ENCODE assay signal across 32 cellular contexts in the genomic region with DNA sequence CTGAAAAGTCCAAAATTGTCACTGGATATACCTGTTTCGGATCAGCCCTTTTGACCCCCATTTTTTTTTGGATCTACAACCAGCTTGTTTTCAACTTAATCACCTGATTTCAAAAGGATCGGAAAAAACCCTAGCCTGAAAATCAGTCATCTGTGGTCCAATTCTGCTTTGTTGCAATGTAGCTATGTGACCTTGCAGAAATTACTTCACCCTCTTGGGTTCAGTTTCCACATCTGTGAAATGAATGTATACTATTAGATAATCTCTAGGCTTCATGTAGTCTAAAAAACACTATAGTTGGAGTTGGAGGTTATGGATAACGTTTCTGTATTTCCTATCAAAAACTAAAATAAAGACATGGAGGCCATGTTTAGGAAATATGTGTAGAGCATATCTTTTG. TPM values are rescaled to one million over a fixed set of nuclear protein-coding genes. Genes with fewer than 3 reads are reported as not detected.
"Had no signal": no experiment of that assay in that cellular context is flagged by ENCODE, and none has a peak within 500 bp of the region (broad histone marks: within the 10 kb centered on the region; RNA-seq: fewer than 3 reads in every experiment).

No MANE protein-coding gene starts in this region.

- H3K9me3 ChIP-seq: Peyer's patch, SJSA1 had no signal

- H3K4me3 ChIP-seq: Peyer's patch, SJSA1 had no signal

- H3K27ac ChIP-seq: KMS-11, Peyer's patch, SJSA1, WERI-Rb-1 had no signal

- H3K4me1 ChIP-seq: Peyer's patch, SJSA1 had no signal

- H3K36me3 ChIP-seq: Peyer's patch, SJSA1, WERI-Rb-1 had no signal

- H3K27me3 ChIP-seq: Peyer's patch, SJSA1 had no signal

- DNase-seq: activated CD4-positive, alpha-beta memory T cell treated with anti-CD3 and anti-CD28 coated beads, Interleukin-2, amount 10 ng/mL, durations not matched to agents 7 days and 5 days; activated CD4-positive, alpha-beta T cell treated with anti-CD3 and anti-CD28 coated beads for 1 hour; activated CD4-positive, alpha-beta T cell treated with anti-CD3 and anti-CD28 coated beads for 48 hours; activated CD4-positive, CD25-positive, alpha-beta regulatory T cell; activated CD8-positive, alpha-beta memory T cell treated with anti-CD3 and anti-CD28 coated beads for 24 hours; activated CD8-positive, alpha-beta memory T cell treated with anti-CD3 and anti-CD28 coated beads, Interleukin-2, amount 10 ng/mL, durations not matched to agents 7 days and 5 days; activated CD8-positive, alpha-beta memory T cell treated with anti-CD3 and anti-CD28 coated beads, Interleukin-2, amount 50 U/mL, for 48 hours; activated effector memory CD4-positive, alpha-beta T cell treated with Interleukin-2 at 50 U/mL for 16 hours; activated naive CD4-positive, alpha-beta T cell treated with anti-CD3 and anti-CD28 coated beads, Interleukin-2, amount 10 ng/mL, durations not matched to agents 7 days and 5 days; activated naive CD8-positive, alpha-beta T cell treated with anti-CD3 and anti-CD28 coated beads, Interleukin-2, amount 50 U/mL, for 24 hours; activated T-cell treated with anti-CD3 and anti-CD28 coated beads, Interleukin-2, amount 50 U/mL, for 48 hours; anterior cingulate cortex; caudate nucleus; cerebellar nuclear complex; NCI-H1092 treated with DMSO at 0.1 percent for 48 hours; NCI-H1417; NCI-H187 treated with DMSO at 0.1 percent for 48 hours; NCI-H2081; NCI-H2171 treated with DMSO at 0.1 percent for 48 hours; NCI-H2227 treated with DMSO at 0.1 percent for 48 hours; NCI-H446; NCI-H524; PC-3; Peyer's patch; RPMI8226; SHP77 treated with DMSO at 0.1 percent for 48 hours; T1000; WERI-Rb-1 had no signal

RNA-seq across cellular contexts. Expression of gene STEAP4, which starts 37.1 kb away (rescaled TPM):
- total RNA-seq: activated CD4-positive, alpha-beta memory T cell treated with anti-CD3 and anti-CD28 coated beads, Interleukin-2, amount 10 ng/mL, durations not matched to agents 7 days and 5 days; SJSA1; T-helper 1 cell treated with Interleukin-12 subunit alpha and Interleukin-12 subunit beta and Interleukin-4 antibody, amounts not matched to agents 30 ng/mL and 1 ng/mL, for 36 hours; T-helper 2 cell treated with Interferon-gamma antibody and Interleukin-4, amounts not matched to agents 100 ng/mL and 5 ng/mL, for 36 hours had no signal
